9 cellular contexts compared by ENCODE assay signal in the genomic region with DNA sequence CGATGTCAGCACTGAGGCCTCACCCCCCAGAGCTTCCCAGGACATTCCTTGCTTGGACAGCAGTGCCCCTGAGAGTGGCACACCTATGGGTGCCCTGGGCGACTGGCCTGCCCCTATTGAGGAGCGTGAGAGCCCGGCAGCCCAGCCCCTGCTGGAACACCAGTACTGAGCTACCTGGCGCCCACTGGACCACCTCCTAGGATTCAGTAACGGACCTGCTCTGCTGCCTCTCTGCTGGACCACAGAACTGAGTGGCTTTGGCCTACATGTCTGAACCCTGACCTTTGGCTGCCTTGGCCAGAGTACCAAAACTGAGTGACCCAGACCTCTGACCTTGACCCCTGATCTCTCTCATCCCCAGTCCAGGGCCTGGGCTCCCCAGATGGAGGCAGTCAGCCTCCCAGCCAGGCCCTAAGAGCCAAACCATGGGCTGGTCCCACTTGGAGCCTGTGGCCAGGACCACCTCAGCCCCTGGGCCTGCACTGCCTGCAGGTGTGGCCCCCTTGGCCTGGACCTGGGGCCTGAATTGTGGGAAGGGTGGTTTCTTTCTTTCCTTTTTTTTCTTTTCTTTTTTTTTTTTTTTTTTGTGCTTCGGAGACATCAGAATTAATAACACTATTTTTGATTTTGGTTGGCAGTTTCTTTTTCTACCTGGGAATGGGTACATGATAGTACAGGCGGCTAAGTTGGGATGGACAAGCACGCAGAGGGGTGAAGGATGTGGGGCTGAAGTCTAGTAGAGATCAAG. TPM values are rescaled to one million over a fixed set of nuclear protein-coding genes. Genes with fewer than 3 reads are reported as not detected.
DNase-seq lines count a peak whose midpoint lies in the region; ATAC-seq, FAIRE-seq and TF ChIP-seq lines count a peak whose summit lies in the region.
"Had no signal": no experiment of that assay in that cellular context is flagged by ENCODE, and none has a peak within 500 bp of the region (broad histone marks: within the 10 kb centered on the region; RNA-seq: fewer than 3 reads in every experiment).

No MANE protein-coding gene starts in this region.

- no peak for ATAC-seq in activated T-cell treated with anti-CD3 and anti-CD28 coated beads, Interleukin-2, amount 50 U/mL, for 4 hours
- no peak for ATAC-seq in activated CD8-positive, alpha-beta T cell treated with anti-CD3 and anti-CD28 coated beads for 36 hours

- H3K9ac ChIP-seq in liver (ENCODE audit: low read depth in 1 of 2, low read length in 2 of 2) = peak overlapping the region in 1 of 2 donors; percentile 29
- H3K9ac ChIP-seq in stomach smooth muscle (ENCODE audit: low read length in 2 of 2) = peak overlapping the region in 1 of 2 donors; percentile 59

- TF ChIP-seq RAD21 in liver (IDR thresholded peaks at IDR 0.05) = no peak

- intact Hi-C loops in activated CD8-positive, alpha-beta T cell treated with anti-CD3 and anti-CD28 coated beads for 36 hours (cut with micrococcal nuclease) = no loop called here

- no peaks in the 10 kb centered on the region for H3K9me3 ChIP-seq in liver (ENCODE audit: control insufficient read depth in 4 of 4, low read length in 3 of 4)
- H3K9me3 ChIP-seq in stomach smooth muscle (ENCODE audit: control insufficient read depth in 2 of 2, low read length in 2 of 2) = no peaks in the 10 kb centered on the region

- WGBS in liver = 96% methylated on average over 9 of the region's 9 CpGs

- peak overlapping the region; percentile 79 for H3K27ac Mint-ChIP-seq in activated CD8-positive, alpha-beta T cell treated with anti-CD3 and anti-CD28 coated beads for 36 hours

- H3K4me3 ChIP-seq in liver (ENCODE audit: low read depth in 1 of 3, low read length in 3 of 3) = no peak overlapping the region
- H3K4me3 ChIP-seq in stomach smooth muscle (ENCODE audit: low read length in 2 of 2) = peak overlapping the region; percentile 51 to 87
- H3K4me3 ChIP-seq: lung had no signal

- H3K4me1 Mint-ChIP-seq in activated T-cell treated with anti-CD3 and anti-CD28 coated beads, Interleukin-2, amount 50 U/mL, for 4 hours (ENCODE audit: low read depth) = peaks cover 51% of the 10 kb centered on the region
- peaks cover 28% of the 10 kb centered on the region for H3K4me1 Mint-ChIP-seq in activated CD8-positive, alpha-beta T cell treated with anti-CD3 and anti-CD28 coated beads for 36 hours (ENCODE audit: low read depth)

- H3K36me3 ChIP-seq in liver (ENCODE audit: control insufficient read depth in 4 of 4, insufficient read depth in 3 of 4, low read depth in 1 of 4, low read length in 3 of 4) = peaks cover 4 to 22% (median 15%) of the 10 kb centered on the region in 4 donors
- H3K36me3 ChIP-seq in stomach smooth muscle (ENCODE audit: control insufficient read depth in 2 of 2, insufficient read depth in 2 of 2, low read length in 2 of 2) = peaks cover 21 to 28% of the 10 kb centered on the region in 2 donors

- H3K27ac ChIP-seq in liver (ENCODE audit: low read depth in 1 of 2, low read length in 2 of 2) = peak overlapping the region in 1 of 2 donors; percentile 94
- H3K27ac ChIP-seq in stomach smooth muscle (ENCODE audit: low read length) = no peak overlapping the region

- H3K9me3 Mint-ChIP-seq in activated T-cell treated with anti-CD3 and anti-CD28 coated beads, Interleukin-2, amount 50 U/mL, for 4 hours = no peaks in the 10 kb centered on the region
- no peaks in the 10 kb centered on the region for H3K9me3 Mint-ChIP-seq in activated CD8-positive, alpha-beta T cell treated with anti-CD3 and anti-CD28 coated beads for 36 hours

- peaks cover 6% of the 10 kb centered on the region for H3K36me3 Mint-ChIP-seq in activated T-cell treated with anti-CD3 and anti-CD28 coated beads, Interleukin-2, amount 50 U/mL, for 4 hours (ENCODE audit: insufficient read depth)
- peaks cover 39% of the 10 kb centered on the region for H3K36me3 Mint-ChIP-seq in activated CD8-positive, alpha-beta T cell treated with anti-CD3 and anti-CD28 coated beads for 36 hours (ENCODE audit: low read depth)

- TF ChIP-seq CTCF in activated CD8-positive, alpha-beta T cell treated with anti-CD3 and anti-CD28 coated beads for 36 hours (IDR thresholded peaks at IDR 0.05) = no peak
- TF ChIP-seq CTCF in liver (IDR thresholded peaks at IDR 0.05; ENCODE audit: low read depth, low read length, missing input control) = no peak

- no peaks in the 10 kb centered on the region for H3K27me3 Mint-ChIP-seq in activated T-cell treated with anti-CD3 and anti-CD28 coated beads, Interleukin-2, amount 50 U/mL, for 4 hours (ENCODE audit: low read depth)
- no peaks in the 10 kb centered on the region for H3K27me3 Mint-ChIP-seq in activated CD8-positive, alpha-beta T cell treated with anti-CD3 and anti-CD28 coated beads for 36 hours

- H3K27me3 ChIP-seq in liver (ENCODE audit: control insufficient read depth in 4 of 4, insufficient read depth in 4 of 4, low read length in 3 of 4) = no peaks in the 10 kb centered on the region
- no peaks in the 10 kb centered on the region for H3K27me3 ChIP-seq in stomach smooth muscle (ENCODE audit: control insufficient read depth in 1 of 2, insufficient read depth in 2 of 2, low read length in 2 of 2)

- CTCF ChIA-PET in activated CD8-positive, alpha-beta T cell treated with anti-CD3 and anti-CD28 coated beads for 36 hours (lab: Charles Lee) = interaction anchor here (1.0 to 3.2 kb wide), 3 partner anchors 11 to 248 kb away, joined by 6 to 17 read pairs (median 7); no protein-coding TSS in a partner anchor

- H3K4me3 Mint-ChIP-seq in activated T-cell treated with anti-CD3 and anti-CD28 coated beads, Interleukin-2, amount 50 U/mL, for 4 hours = peak overlapping the region; percentile 89
- peak overlapping the region; percentile 77 for H3K4me3 Mint-ChIP-seq in activated CD8-positive, alpha-beta T cell treated with anti-CD3 and anti-CD28 coated beads for 36 hours

- POLR2A ChIA-PET in activated CD8-positive, alpha-beta T cell treated with anti-CD3 and anti-CD28 coated beads for 36 hours (lab: Charles Lee) = interaction anchor here (1.0 to 23.0 kb wide), 4 partner anchors 10 to 24 kb away, joined by 3 to 320 read pairs (median 35); a partner anchor contains a TSS

- TF ChIP-seq POLR2A in GM12892 (IDR thresholded peaks at IDR 0.05; ENCODE audit: low read depth, low read length) = no peak

- FAIRE-seq in GM12892 (lab: Jason Lieb, UNC) = no peak

- DNase-seq in activated T-cell treated with anti-CD3 and anti-CD28 coated beads, Interleukin-2, amount 50 U/mL, for 4 hours = no peak
- DNase-seq in activated T-cell treated with anti-CD3 and anti-CD28 coated beads, Interleukin-2, amount 50 U/mL, for 1 hour = no peak
- no peak for DNase-seq in activated CD8-positive, alpha-beta T cell treated with anti-CD3 and anti-CD28 coated beads for 36 hours
- no peak for DNase-seq in GM12892 (ENCODE audit: insufficient read length)
- no peak for DNase-seq in NCI-H1105 treated with DMSO at 0.1 percent for 48 hours (lab: John Stamatoyannopoulos, UW)
- DNase-seq in superior temporal gyrus (ENCODE audit: extremely low spot score) = no peak

- H3K4me1 ChIP-seq in liver (ENCODE audit: control insufficient read depth in 4 of 4, insufficient read depth in 4 of 4, low read length in 3 of 4) (peaks cover 3 to 56% (median 36%) of the 10 kb centered on the region in 4 donors), stomach smooth muscle (ENCODE audit: control insufficient read depth, insufficient read depth, low read length) (peaks cover 39% of the 10 kb centered on the region)

TF ChIP-seq in liver, 16 proteins besides CTCF, POLR2A, EP300 and RAD21 (continues in another document):
- TF ChIP-seq HNF4G (IDR thresholded peaks at IDR 0.05) (peak; percentile 19), HNF4A (conservative IDR thresholded peaks at IDR 0.05) (peak; percentile 78 to 90), NR2F2 (IDR thresholded peaks at IDR 0.05) (peak; percentile 96)

RNA-seq across cellular contexts. Expression of a gene that starts 0.9 kb away (rescaled TPM):
- 100 to 1,000 TPM in 1 of 3 donors, 10 to 100 TPM in 2; 80.0 to 101 (median 95.4) TPM for total RNA-seq in activated T-cell treated with anti-CD3 and anti-CD28 coated beads, Interleukin-2, amount 50 U/mL, for 4 hours
- 100 to 1,000 TPM; 172 to 180 TPM for total RNA-seq in activated CD8-positive, alpha-beta T cell treated with anti-CD3 and anti-CD28 coated beads for 36 hours
- total RNA-seq in liver = 10 to 100 TPM; 15.4 to 34.9 TPM
- 10 to 100 TPM; 16.1 to 29.5 TPM for polyA plus RNA-seq in liver
- 26.0 TPM for polyA plus RNA-seq in GM12892 (2012; ENCODE audit: missing spikeins)

RNA-seq across cellular contexts. Expression of a gene that starts 21.4 kb away (rescaled TPM):
- total RNA-seq in activated T-cell treated with anti-CD3 and anti-CD28 coated beads, Interleukin-2, amount 50 U/mL, for 4 hours = 10 to 100 TPM; 55.8 to 59.7 (median 59.5) TPM
- 10 to 100 TPM; 34.3 to 34.4 TPM for total RNA-seq in activated CD8-positive, alpha-beta T cell treated with anti-CD3 and anti-CD28 coated beads for 36 hours
- total RNA-seq in liver = 10 to 100 TPM; 11.5 to 13.4 TPM
- polyA plus RNA-seq in liver = 10 to 100 TPM in 1 of 2 donors, 1 to 10 TPM in 1; 4.7 to 12.8 TPM
- 7.8 TPM for polyA plus RNA-seq in GM12892 (2012; ENCODE audit: missing spikeins)

RNA-seq across cellular contexts. Expression of a gene that starts 23.0 kb away (rescaled TPM):
- total RNA-seq in activated T-cell treated with anti-CD3 and anti-CD28 coated beads, Interleukin-2, amount 50 U/mL, for 4 hours = 10 to 100 TPM; 71.8 to 87.1 (median 74.3) TPM
- total RNA-seq in activated CD8-positive, alpha-beta T cell treated with anti-CD3 and anti-CD28 coated beads for 36 hours = 10 to 100 TPM; 40.3 to 45.6 TPM
- 10 to 100 TPM; 23.7 to 49.3 TPM for total RNA-seq in liver
- polyA plus RNA-seq in liver = 10 to 100 TPM; 22.9 to 49.7 TPM
- 15.2 TPM for polyA plus RNA-seq in GM12892 (2012; ENCODE audit: missing spikeins)

RNA-seq across cellular contexts. Expression of a gene that starts 25.7 kb away (rescaled TPM):
- 100 to 1,000 TPM; 108 to 118 (median 111) TPM for total RNA-seq in activated T-cell treated with anti-CD3 and anti-CD28 coated beads, Interleukin-2, amount 50 U/mL, for 4 hours
- total RNA-seq in activated CD8-positive, alpha-beta T cell treated with anti-CD3 and anti-CD28 coated beads for 36 hours = 10 to 100 TPM; 65.6 to 72.5 TPM
- 10 to 100 TPM; 11.1 to 22.6 TPM for total RNA-seq in liver
- 10 to 100 TPM; 21.3 to 30.7 TPM for polyA plus RNA-seq in liver
- 28.2 TPM for polyA plus RNA-seq in GM12892 (2012; ENCODE audit: missing spikeins)

RNA-seq across cellular contexts. Expression of a gene that starts 41.4 kb away (rescaled TPM):
- total RNA-seq in activated T-cell treated with anti-CD3 and anti-CD28 coated beads, Interleukin-2, amount 50 U/mL, for 4 hours = 1 to 10 TPM; 1.4 to 2.1 (median 1.4) TPM
- under 1 TPM in 1 of 2 experiments, not detected in 1; 0.77 TPM for total RNA-seq in activated CD8-positive, alpha-beta T cell treated with anti-CD3 and anti-CD28 coated beads for 36 hours
- under 1 TPM; 0.14 to 0.17 TPM for total RNA-seq in liver
- under 1 TPM; 0.32 TPM for polyA plus RNA-seq in liver
- not detected for polyA plus RNA-seq in GM12892 (2012; ENCODE audit: missing spikeins)

Comparison
In these comparisons a context has a peak if more than half of its experiments do, and no peak if none do; other contexts are left out.
1. H3K4me3 ChIP-seq: peak in stomach smooth muscle (2 of 2); none in liver (0 of 3).